6 cellular contexts compared by ENCODE assay signal in genomic region chr19:54188224-54188871, GRCh38. TPM values are rescaled to one million over a fixed set of nuclear protein-coding genes. Genes with fewer than 3 reads are reported as not detected.
DNase-seq lines count a peak whose midpoint lies in the region; ATAC-seq lines count a peak whose summit lies in the region.

No MANE protein-coding gene starts in this region.

- peaks cover 6% of the 10 kb centered on the region for H3K36me3 ChIP-seq in mesendoderm (ENCODE audit: control insufficient read depth, insufficient read depth, low read length)

- H2BK120ac ChIP-seq in mesendoderm (ENCODE audit: low read depth, low read length) = no peak overlapping the region

- DNase-seq in NCI-H82 (lab: John Stamatoyannopoulos, UW) (peak; percentile 42), NCI-H82 treated with DMSO at 0.1 percent for 48 hours (lab: John Stamatoyannopoulos, UW; ENCODE audit: unreplicated experiment) (no peak), mesendoderm (peak; percentile 62), NCI-H1105 (lab: John Stamatoyannopoulos, UW) (no peak)

- H3K27ac Mint-ChIP-seq in activated naive CD4-positive, alpha-beta T cell treated with anti-CD3 and anti-CD28 coated beads, Interleukin-2, amount 50 U/mL, for 24 hours = peak overlapping the region; percentile 74

- H2BK5ac ChIP-seq in mesendoderm (ENCODE audit: low read length) = no peak overlapping the region

- peak overlapping the region; percentile 87 for H3K56ac ChIP-seq in mesendoderm (ENCODE audit: low read length)

- peak overlapping the region; percentile 80 for H3K9ac ChIP-seq in mesendoderm (ENCODE audit: low read length)

- H3K4me3 ChIP-seq in mesendoderm (ENCODE audit: low read length) = peak overlapping the region; percentile 52

- H3K79me2 ChIP-seq in mesendoderm (ENCODE audit: control insufficient read depth, insufficient read depth, low read length) = peaks cover 25% of the 10 kb centered on the region

- H4K5ac ChIP-seq in mesendoderm (ENCODE audit: low read length) = no peak overlapping the region

- H3K4me1 Mint-ChIP-seq in activated naive CD4-positive, alpha-beta T cell treated with anti-CD3 and anti-CD28 coated beads, Interleukin-2, amount 50 U/mL, for 24 hours = peaks cover 33% of the 10 kb centered on the region

- H3K18ac ChIP-seq in mesendoderm (ENCODE audit: low read length) = peak overlapping the region; percentile 85

- no peak overlapping the region for H4K8ac ChIP-seq in mesendoderm (ENCODE audit: low read depth, low read length)

- peaks cover 27% of the 10 kb centered on the region for H3K79me1 ChIP-seq in mesendoderm (ENCODE audit: low read length)

- H2AK5ac ChIP-seq in mesendoderm (ENCODE audit: low read length) = no peak overlapping the region

- H3K4me3 Mint-ChIP-seq in activated naive CD4-positive, alpha-beta T cell treated with anti-CD3 and anti-CD28 coated beads, Interleukin-2, amount 50 U/mL, for 24 hours = peak overlapping the region; percentile 89

- no peaks in the 10 kb centered on the region for H3K9me3 Mint-ChIP-seq in activated naive CD4-positive, alpha-beta T cell treated with anti-CD3 and anti-CD28 coated beads, Interleukin-2, amount 50 U/mL, for 24 hours

- WGBS in mesendoderm (ENCODE audit: extremely low coverage, insufficient coverage, low lambda C conversion rate) = no CpG with 5 or more reads among the region's 12 CpGs

- H2BK15ac ChIP-seq in mesendoderm (replicated peaks; ENCODE audit: low read depth) = no peak overlapping the region

- no peaks in the 10 kb centered on the region for H3K36me3 Mint-ChIP-seq in activated naive CD4-positive, alpha-beta T cell treated with anti-CD3 and anti-CD28 coated beads, Interleukin-2, amount 50 U/mL, for 24 hours

- no peak for ATAC-seq in HG02840 (IDR thresholded peaks at IDR 0.05; ENCODE audit: low FRiP score, unreplicated experiment)

- peak overlapping the region; percentile 90 for H3K4me2 ChIP-seq in mesendoderm (ENCODE audit: low read length)

- peaks cover 3% of the 10 kb centered on the region for H3K4me1 ChIP-seq in mesendoderm (ENCODE audit: control insufficient read depth, low read depth, low read length)

- no peak overlapping the region for H3K23ac ChIP-seq in mesendoderm (ENCODE audit: low read length)

- H3K27ac ChIP-seq in mesendoderm (ENCODE audit: low read depth, low read length) = peak overlapping the region; percentile 96

- peak overlapping the region; percentile 86 for H3K4ac ChIP-seq in mesendoderm (ENCODE audit: low read depth, low read length)

- no peaks in the 10 kb centered on the region for H3K27me3 ChIP-seq in mesendoderm (ENCODE audit: insufficient read depth, low read length, poor library complexity)

- H3K27me3 Mint-ChIP-seq in activated naive CD4-positive, alpha-beta T cell treated with anti-CD3 and anti-CD28 coated beads, Interleukin-2, amount 50 U/mL, for 24 hours = no peaks in the 10 kb centered on the region

RNA-seq across cellular contexts. Expression of gene MBOAT7, which starts 1.0 kb away (rescaled TPM):
- 95.4 TPM for polyA plus RNA-seq in mesendoderm (2013, experiment 1 of 2)
- polyA plus RNA-seq in mesendoderm (2013, experiment 2 of 2) = 92.1 TPM

RNA-seq across cellular contexts. Expression of gene TSEN34, which starts 2.8 kb away (rescaled TPM):
- polyA plus RNA-seq in mesendoderm (2013, experiment 1 of 2) = 18.7 TPM
- polyA plus RNA-seq in mesendoderm (2013, experiment 2 of 2) = 20.4 TPM

RNA-seq across cellular contexts. Expression of gene RPS9, which starts 12.3 kb away (rescaled TPM):
- polyA plus RNA-seq in mesendoderm (2013, experiment 1 of 2) = 2,066 TPM
- polyA plus RNA-seq in mesendoderm (2013, experiment 2 of 2) = 2,070 TPM

RNA-seq across cellular contexts. Expression of gene TMC4, which starts 15.4 kb away (rescaled TPM):
- polyA plus RNA-seq in mesendoderm (2013, experiment 1 of 2) = 1.1 TPM
- polyA plus RNA-seq in mesendoderm (2013, experiment 2 of 2) = 2.1 TPM

RNA-seq across cellular contexts. Expression of gene LENG1, which starts 28.8 kb away (rescaled TPM):
- polyA plus RNA-seq in mesendoderm (2013, experiment 1 of 2) = 5.4 TPM
- 5.2 TPM for polyA plus RNA-seq in mesendoderm (2013, experiment 2 of 2)

Comparison
In these comparisons a context has a peak if more than half of its experiments do, and no peak if none do; other contexts are left out.
1. DNase-seq: peak in NCI-H82 (single experiment) and mesendoderm (single experiment); none in NCI-H82 treated with DMSO at 0.1 percent for 48 hours (single experiment) and NCI-H1105 (single experiment).